8 cellular contexts compared by ENCODE assay signal in genomic region chr6:78868124-78868523, GRCh38. TPM values are rescaled to one million over a fixed set of nuclear protein-coding genes. Genes with fewer than 3 reads are reported as not detected.
A peak's percentile ranks its signal among the peaks of the same experiment; 100 is the strongest.
DNase-seq lines count a peak whose midpoint lies in the region; ATAC-seq, FAIRE-seq and TF ChIP-seq lines count a peak whose summit lies in the region.

No MANE protein-coding gene starts in this region.

- no peak for TF ChIP-seq POLR2A in H1 (IDR thresholded peaks at IDR 0.05; ENCODE audit: control extremely low read depth in 1 of 2, low read depth in 2 of 2, low read length in 2 of 2)

- no peak overlapping the region for H3K18ac ChIP-seq in H1 (ENCODE audit: extremely low read depth, low read length)

- POLR2A ChIA-PET in H1 (lab: Charles Lee; ENCODE audit: partially characterized antibody) = no interaction called here

- no peak overlapping the region for H4K91ac ChIP-seq in H1 (replicated peaks; ENCODE audit: insufficient read length, low read length)

- H3K56ac ChIP-seq in H1 (replicated peaks; ENCODE audit: insufficient read length, low read depth, low read length) = no peak overlapping the region

- H3K23ac ChIP-seq in H1 (ENCODE audit: insufficient read length) = no peak overlapping the region

- no peak for TF ChIP-seq RAD21 in H1 (IDR thresholded peaks at IDR 0.05 in 1 of 2, conservative IDR thresholded peaks at IDR 0.05 in 1 of 2; ENCODE audit: low read depth in 2 of 2, low read length in 2 of 2)

- CTCF ChIA-PET in H1 (lab: Charles Lee; ENCODE audit: partially characterized antibody) = no interaction called here

- peaks cover 20% of the 10 kb centered on the region for H3K4me1 Mint-ChIP-seq in osteocyte (ENCODE audit: unreplicated experiment)

- peak overlapping the region; percentile 79 for H3K9ac ChIP-seq in NT2/D1 (ENCODE audit: insufficient read length, low read depth)
- H3K9ac ChIP-seq in H1 (replicated peaks in 1 of 4; ENCODE audit: extremely low read depth in 1 of 4, low read depth in 3 of 4, low read length in 3 of 4) = peak overlapping the region in 3 of 4 experiments; percentile 71 to 87 (median 86); a peak in 6 of 7 replicates

- H3K4me1 ChIP-seq in NT2/D1 (ENCODE audit: insufficient read depth, insufficient read length) = no peaks in the 10 kb centered on the region
- H3K4me1 ChIP-seq in H1 (replicated peaks in 1 of 4; ENCODE audit: control insufficient read depth in 3 of 4, insufficient read depth in 4 of 4, low read length in 3 of 4) = no peaks in the 10 kb centered on the region

- H3K4ac ChIP-seq in H1 (replicated peaks; ENCODE audit: insufficient read length, low read depth, low read length) = no peak overlapping the region

- no peaks in the 10 kb centered on the region for H3K79me1 ChIP-seq in H1 (ENCODE audit: low read depth, low read length)

- no peak overlapping the region for H4K8ac ChIP-seq in H1 (ENCODE audit: extremely low read depth, insufficient read depth, low read length)

- H4K5ac ChIP-seq in H1 (ENCODE audit: insufficient read length, low read depth, low read length) = peak overlapping the region; percentile 0

- no peak overlapping the region for H2BK15ac ChIP-seq in H1 (ENCODE audit: low read length)

- DNase-seq in EH (ENCODE audit: low read depth) (peak; percentile 5), NT2/D1 (ENCODE audit: low read depth, low spot score) (no peak), H1 (ENCODE audit: low read depth in 1 of 2, low spot score in 2 of 2) (no peak), osteocyte (ENCODE audit: extremely low spot score, unreplicated experiment) (no peak), OCI-M2 (lab: John Stamatoyannopoulos, UW; ENCODE audit: unreplicated experiment) (no peak)
- no peak for DNase-seq in stimulated activated naive CD4-positive, alpha-beta T cell (lab: John Stamatoyannopoulos, UW)

- H2AFZ ChIP-seq in H1 (ENCODE audit: low read length) = peak overlapping the region; percentile 92; the same call in 1 of the 2 replicates

- no peak for FAIRE-seq in H1 (lab: Jason Lieb, UNC)

- peaks cover 7% of the 10 kb centered on the region for H3K36me3 Mint-ChIP-seq in osteocyte (ENCODE audit: unreplicated experiment)

- no peak for TF ChIP-seq EP300 in H1 (IDR thresholded peaks at IDR 0.05; ENCODE audit: borderline replicate concordance in 1 of 2, low read depth in 2 of 2, low read length in 2 of 2)

- ATAC-seq in GM21360 (IDR thresholded peaks at IDR 0.05; ENCODE audit: unreplicated experiment) (no peak), GM18873 (IDR thresholded peaks at IDR 0.05; ENCODE audit: low FRiP score, unreplicated experiment) (no peak)

- peaks cover 0 to 6% of the 10 kb centered on the region in 2 experiments; a peak in 2 of 4 replicates for H3K79me2 ChIP-seq in H1 (ENCODE audit: control insufficient read depth in 1 of 2, insufficient read depth in 2 of 2, low read length in 2 of 2)

- TF ChIP-seq CTCF in H1 (IDR thresholded peaks at IDR 0.05; ENCODE audit: control extremely low read depth in 1 of 3, insufficient read depth in 1 of 3, low read depth in 1 of 3, low read length in 3 of 3) = no peak
- TF ChIP-seq CTCF in osteocyte (IDR thresholded peaks at IDR 0.05) = no peak

- no peaks in the 10 kb centered on the region for H4K20me1 ChIP-seq in H1 (replicated peaks in 1 of 2; ENCODE audit: control insufficient read depth in 1 of 2, insufficient read depth in 2 of 2, low read length in 2 of 2)

- no peak overlapping the region for H3K14ac ChIP-seq in H1 (ENCODE audit: insufficient read length)

- H3K4me3 ChIP-seq in NT2/D1 (ENCODE audit: insufficient read length, low read depth) (peak overlapping the region; percentile 91), H1 (ENCODE audit: extremely low read depth in 1 of 4, insufficient read depth in 2 of 4, low read depth in 3 of 4, low read length in 4 of 4) (peak overlapping the region; percentile 43 to 94 (median 86))

- H3K27me3 Mint-ChIP-seq in osteocyte (ENCODE audit: unreplicated experiment) = no peaks in the 10 kb centered on the region

- peaks cover 3% of the 10 kb centered on the region; the same call in 1 of the 2 replicates for H3K23me2 ChIP-seq in H1 (ENCODE audit: low read depth, low read length)

- peak overlapping the region; percentile 94 for H3K4me3 Mint-ChIP-seq in osteocyte (ENCODE audit: unreplicated experiment)

- H3K9me3 Mint-ChIP-seq in osteocyte (ENCODE audit: unreplicated experiment) = no peaks in the 10 kb centered on the region

- H2BK12ac ChIP-seq in H1 (ENCODE audit: low read depth, low read length) = no peak overlapping the region

- H2AK5ac ChIP-seq in H1 (ENCODE audit: low read depth, low read length) = no peak overlapping the region

- no peak overlapping the region for H2BK20ac ChIP-seq in H1 (ENCODE audit: low read length)

- WGBS in H1 (ENCODE audit: extremely low coverage in 1 of 2, insufficient coverage in 1 of 2, insufficient read length in 1 of 2, insufficient replicate concordance in 2 of 2, low coverage in 1 of 2, low lambda C conversion rate in 2 of 2, missing lambda C conversion rate in 1 of 2), 2 experiments = 24% methylated on average over 8 of the region's 8 CpGs; no CpG with 5 or more reads in 1 of the 2 experiments

- H3K9me3 ChIP-seq in NT2/D1 (ENCODE audit: insufficient read depth, low read length) = no peaks in the 10 kb centered on the region
- no peaks in the 10 kb centered on the region for H3K9me3 ChIP-seq in H1 (ENCODE audit: insufficient read depth in 2 of 2, low read depth in 1 of 2, low read length in 1 of 2)

- peak overlapping the region; percentile 94 for H3K27ac Mint-ChIP-seq in osteocyte (ENCODE audit: unreplicated experiment)

- H2BK5ac ChIP-seq in H1 (ENCODE audit: low read depth, low read length) = no peak overlapping the region

- H3K27ac ChIP-seq in H1 (ENCODE audit: low read depth, low read length) = peak overlapping the region; percentile 82

- H3K4me2 ChIP-seq in H1 (ENCODE audit: insufficient read depth in 1 of 2, low read depth in 2 of 2, low read length in 2 of 2) = peak overlapping the region; percentile 67 to 78

- no peak overlapping the region for H2BK120ac ChIP-seq in H1 (replicated peaks; ENCODE audit: low read depth, low read length)

- H3K27me3 ChIP-seq in NT2/D1 (ENCODE audit: insufficient read depth, insufficient read length) = no peaks in the 10 kb centered on the region
- H3K27me3 ChIP-seq in H1 (replicated peaks in 1 of 4; ENCODE audit: control insufficient read depth in 3 of 4, extremely low read depth in 1 of 4, insufficient read depth in 3 of 4, low read length in 3 of 4) = no peaks in the 10 kb centered on the region

- H3K36me3 ChIP-seq in NT2/D1 (ENCODE audit: insufficient read depth, insufficient read length, low read length) (no peaks in the 10 kb centered on the region), H1 (ENCODE audit: control insufficient read depth in 2 of 4, insufficient read depth in 4 of 4, low read length in 3 of 4) (no peaks in the 10 kb centered on the region; a peak in 1 of 8 replicates)

TF ChIP-seq in H1, 55 proteins besides CTCF, POLR2A, EP300 and RAD21 (continues in another document):
- TF ChIP-seq KDM4A (IDR thresholded peaks at IDR 0.05; ENCODE audit: low read depth, low read length, severe bottlenecking) = no peak
- no peak for TF ChIP-seq RFX5 (IDR thresholded peaks at IDR 0.05; ENCODE audit: borderline replicate concordance, low read depth, low read length)
- no peak for TF ChIP-seq GTF2F1 (IDR thresholded peaks at IDR 0.05; ENCODE audit: borderline replicate concordance, low read depth, low read length)
- TF ChIP-seq POLR2AphosphoS5 (IDR thresholded peaks at IDR 0.05; ENCODE audit: low read depth, low read length) = no peak
- no peak for TF ChIP-seq SIRT6 (IDR thresholded peaks at IDR 0.05; ENCODE audit: low read length)
- TF ChIP-seq CEBPB (IDR thresholded peaks at IDR 0.05; ENCODE audit: low read depth, low read length) = no peak
- TF ChIP-seq USF2 (IDR thresholded peaks at IDR 0.05; ENCODE audit: low read length) = no peak
- TF ChIP-seq, protein P1, sequence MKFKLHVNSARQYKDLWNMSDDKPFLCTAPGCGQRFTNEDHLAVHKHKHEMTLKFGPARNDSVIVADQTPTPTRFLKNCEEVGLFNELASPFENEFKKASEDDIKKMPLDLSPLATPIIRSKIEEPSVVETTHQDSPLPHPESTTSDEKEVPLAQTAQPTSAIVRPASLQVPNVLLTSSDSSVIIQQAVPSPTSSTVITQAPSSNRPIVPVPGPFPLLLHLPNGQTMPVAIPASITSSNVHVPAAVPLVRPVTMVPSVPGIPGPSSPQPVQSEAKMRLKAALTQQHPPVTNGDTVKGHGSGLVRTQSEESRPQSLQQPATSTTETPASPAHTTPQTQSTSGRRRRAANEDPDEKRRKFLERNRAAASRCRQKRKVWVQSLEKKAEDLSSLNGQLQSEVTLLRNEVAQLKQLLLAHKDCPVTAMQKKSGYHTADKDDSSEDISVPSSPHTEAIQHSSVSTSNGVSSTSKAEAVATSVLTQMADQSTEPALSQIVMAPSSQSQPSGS (IDR thresholded peaks at IDR 0.05; ENCODE audit: low read length) = no peak

RNA-seq across cellular contexts. Expression of gene IRAK1BP1, which starts 0.8 kb away (rescaled TPM):
- total RNA-seq in H1 (2021; fragmentation: NEBNext Ultra II Directional; extraction: Animal tissue kit (Norgen Biotek cat#: 25700)) = 4.7 and 5.4 TPM in 2 replicates
- polyA plus RNA-seq in H1 (2011; rRNA removed) = 2.7 and 3.7 TPM in 2 replicates
- polyA plus RNA-seq in H1 (2011; cell fraction: cytosol; rRNA removed) = 3.9 TPM
- 5.6 TPM for polyA plus RNA-seq in H1 (2011; cell fraction: nucleus; rRNA removed)
- polyA plus RNA-seq in H1 (2012, experiment 1 of 2) = 2.8 to 4.3 TPM (median 3.4 TPM) in 4 replicates
- polyA plus RNA-seq in H1 (2012, experiment 2 of 2) = 1.4 TPM
- polyA plus RNA-seq in H1 (2013, experiment 1 of 2) = 5.9 TPM
- polyA plus RNA-seq in H1 (2013, experiment 2 of 2) = 5.0 TPM
- 7.9 and 11.8 TPM in 2 replicates for polyA minus RNA-seq in H1 (2011; rRNA and poly(A)+ RNA removed)
- 5.7 TPM for polyA minus RNA-seq in H1 (2011; cell fraction: cytosol; rRNA and poly(A)+ RNA removed)
- polyA minus RNA-seq in H1 (2011; cell fraction: nucleus; rRNA and poly(A)+ RNA removed) = 30.7 TPM
- 2.9 and 3.2 TPM in 2 replicates for total RNA-seq in osteocyte
